In genomic region chr19:34178276-34178614, GRCh38 we compare ENCODE assay signal across 11 cellular contexts. TPM values are rescaled to one million over a fixed set of nuclear protein-coding genes. Genes with fewer than 3 reads are reported as not detected.
DNase-seq lines count a peak whose midpoint lies in the region; ATAC-seq, FAIRE-seq and TF ChIP-seq lines count a peak whose summit lies in the region.
"Had no signal": no experiment of that assay in that cellular context is flagged by ENCODE, and none has a peak within 500 bp of the region (broad histone marks: within the 10 kb centered on the region; RNA-seq: fewer than 3 reads in every experiment).

No MANE protein-coding gene starts in this region.

- H3K27ac ChIP-seq in PC-3 (ENCODE audit: low read length) (no peak overlapping the region), endothelial cell of umbilical vein (ENCODE audit: insufficient read depth, low read depth, low read length) (no peak overlapping the region)
- H3K27ac ChIP-seq: prostate gland had no signal

- BruUV-seq in PC-3 (replicated peaks; lab: Mats Ljungman, UMichigan) (no TSS peak), endothelial cell of umbilical vein (replicated peaks; lab: Mats Ljungman, UMichigan) (no TSS peak)

- H3K36me3 Mint-ChIP-seq in activated T-cell treated with anti-CD3 and anti-CD28 coated beads, Interleukin-2, amount 50 U/mL, for 24 hours (ENCODE audit: low read depth), result peaks cover 86% of the 10 kb centered on the region
- peaks cover 42% of the 10 kb centered on the region for H3K36me3 Mint-ChIP-seq in stimulated activated memory B cell treated with anti-CD40 and anti-IgM and Interleukin-4, amounts not matched to agents 10 μg/mL and 1 μg/mL and 100 μg/mL, for 72 hours

- H3K36me3 ChIP-seq in PC-3 (ENCODE audit: low read depth, low read length) (no peaks in the 10 kb centered on the region; the same call in 1 of the 2 replicates), endothelial cell of umbilical vein (ENCODE audit: control insufficient read depth in 2 of 2, extremely low read depth in 1 of 2, insufficient read depth in 2 of 2, low read length in 2 of 2) (peaks cover 2% of the 10 kb centered on the region in 2 experiments)
- H3K36me3 ChIP-seq: prostate gland had no signal

- TF ChIP-seq CTCF in PC-3 (conservative IDR thresholded peaks at IDR 0.05; ENCODE audit: low read depth, low read length) (no peak), endothelial cell of umbilical vein (IDR thresholded peaks at IDR 0.05; ENCODE audit: extremely low read depth in 1 of 2, insufficient read depth in 1 of 2, low read depth in 1 of 2, low read length in 2 of 2) (no peak)

- H3K9ac ChIP-seq in PC-3 (ENCODE audit: low read length) (no peak overlapping the region), endothelial cell of umbilical vein (replicated peaks; ENCODE audit: extremely low read depth, insufficient read depth, low read length) (no peak overlapping the region)

- FAIRE-seq in endothelial cell of umbilical vein (lab: Jason Lieb, UNC), result no peak

- peaks cover 79% of the 10 kb centered on the region for H3K4me1 Mint-ChIP-seq in activated T-cell treated with anti-CD3 and anti-CD28 coated beads, Interleukin-2, amount 50 U/mL, for 24 hours (ENCODE audit: low read depth)
- peaks cover 91% of the 10 kb centered on the region for H3K4me1 Mint-ChIP-seq in stimulated activated memory B cell treated with anti-CD40 and anti-IgM and Interleukin-4, amounts not matched to agents 10 μg/mL and 1 μg/mL and 100 μg/mL, for 72 hours

- H3K4me3 ChIP-seq in PC-3 (ENCODE audit: low read length) (no peak overlapping the region), endothelial cell of umbilical vein (replicated peaks in 1 of 3; ENCODE audit: insufficient read depth in 1 of 3, low read depth in 1 of 3, low read length in 3 of 3) (no peak overlapping the region)
- H3K4me3 ChIP-seq: prostate gland had no signal

- peaks cover 58% of the 10 kb centered on the region for H4K20me1 ChIP-seq in PC-3 (ENCODE audit: low read length)
- peaks cover 35% of the 10 kb centered on the region for H4K20me1 ChIP-seq in endothelial cell of umbilical vein (replicated peaks; ENCODE audit: control insufficient read depth, extremely low read depth, insufficient read depth, low read length)

- H3K27me3 Mint-ChIP-seq in activated T-cell treated with anti-CD3 and anti-CD28 coated beads, Interleukin-2, amount 50 U/mL, for 24 hours, result no peaks in the 10 kb centered on the region
- no peaks in the 10 kb centered on the region for H3K27me3 Mint-ChIP-seq in stimulated activated memory B cell treated with anti-CD40 and anti-IgM and Interleukin-4, amounts not matched to agents 10 μg/mL and 1 μg/mL and 100 μg/mL, for 72 hours

- no peaks in the 10 kb centered on the region for H3K9me3 ChIP-seq in PC-3 (ENCODE audit: low read length)
- H3K9me3 ChIP-seq in endothelial cell of umbilical vein (replicated peaks; ENCODE audit: control insufficient read depth, insufficient read depth, low read length), result no peaks in the 10 kb centered on the region
- H3K9me3 ChIP-seq: prostate gland had no signal

- DNase-seq in activated T-cell treated with anti-CD3 and anti-CD28 coated beads, Interleukin-2, amount 50 U/mL, for 24 hours, result no peak
- no peak for DNase-seq in activated T-cell treated with anti-CD3 and anti-CD28 coated beads, Interleukin-2, amount 50 U/mL, for 1 hour
- no peak for DNase-seq in PC-3
- DNase-seq in endothelial cell of umbilical vein (ENCODE audit: low read depth, low spot score), result no peak
- no peak for DNase-seq in T-helper 9 cell
- no peak for DNase-seq in iPS-NIHi7 (ENCODE audit: extremely low spot score)
- DNase-seq: activated gamma-delta T cell, NCI-H2081 had no signal

- H3K9me3 Mint-ChIP-seq in activated T-cell treated with anti-CD3 and anti-CD28 coated beads, Interleukin-2, amount 50 U/mL, for 24 hours, result no peaks in the 10 kb centered on the region
- H3K9me3 Mint-ChIP-seq in stimulated activated memory B cell treated with anti-CD40 and anti-IgM and Interleukin-4, amounts not matched to agents 10 μg/mL and 1 μg/mL and 100 μg/mL, for 72 hours, result no peaks in the 10 kb centered on the region

- no peak overlapping the region for H3K4me2 ChIP-seq in PC-3 (ENCODE audit: low read length)
- H3K4me2 ChIP-seq in endothelial cell of umbilical vein (ENCODE audit: insufficient read depth, low read length), result peak overlapping the region; percentile 20

- H3F3A ChIP-seq in PC-3 (ENCODE audit: low read length, unreplicated experiment), result peaks cover 4% of the 10 kb centered on the region

- H3K27me3 ChIP-seq in PC-3 (ENCODE audit: low read length), result no peaks in the 10 kb centered on the region
- H3K27me3 ChIP-seq in endothelial cell of umbilical vein (ENCODE audit: control insufficient read depth in 2 of 2, insufficient read depth in 2 of 2, low read length in 2 of 2), result no peaks in the 10 kb centered on the region

- intact Hi-C loops in PC-3 (cut with micrococcal nuclease), result no loop called here
- intact Hi-C loops in endothelial cell of umbilical vein (cut with micrococcal nuclease), result no loop called here

- H3K4me1 ChIP-seq in PC-3 (ENCODE audit: insufficient read depth, low read length), result peaks cover 52% of the 10 kb centered on the region
- H3K4me1 ChIP-seq in endothelial cell of umbilical vein (ENCODE audit: control insufficient read depth, extremely low read depth, insufficient read depth, low read length), result peaks cover 52% of the 10 kb centered on the region

- POLR2A ChIA-PET in PC-3 (lab: Charles Lee; ENCODE audit: unreplicated experiment) (interaction anchor here (0.7 kb wide), 1 partner anchor 145 kb away, joined by 3 read pairs; no protein-coding TSS in a partner anchor), endothelial cell of umbilical vein (lab: Charles Lee) (interaction anchor here (0.7 kb wide), 1 partner anchor 19 kb away, joined by 3 read pairs; no protein-coding TSS in a partner anchor)

- H3K9me2 ChIP-seq in PC-3 (replicated peaks; ENCODE audit: low read length), result no peaks in the 10 kb centered on the region

- ATAC-seq in PC-3, result peak; percentile 20; the same call in 1 of the 2 replicates
- no peak for ATAC-seq in stimulated activated memory B cell treated with anti-CD40 and anti-IgM and Interleukin-4, amounts not matched to agents 10 μg/mL and 1 μg/mL and 100 μg/mL, for 72 hours
- no peak for ATAC-seq in GM21423 (IDR thresholded peaks at IDR 0.05; ENCODE audit: unreplicated experiment)

- CTCF ChIA-PET in PC-3 (lab: Charles Lee), result no interaction called here
- CTCF ChIA-PET in endothelial cell of umbilical vein (lab: Charles Lee), result interaction anchor here (1.0 to 1.5 kb wide), 3 partner anchors 11 to 82 kb away, joined by 3 to 4 read pairs (median 4); no protein-coding TSS in a partner anchor

- H3K79me2 ChIP-seq in PC-3 (ENCODE audit: low read length) (peaks cover 100% of the 10 kb centered on the region), endothelial cell of umbilical vein (ENCODE audit: control insufficient read depth, insufficient read depth, low read length) (peaks cover 99% of the 10 kb centered on the region)

- dilution Hi-C loops in endothelial cell of umbilical vein (cut with MboI; ENCODE audit: extremely low pct_ligation_motif_present, low sequenced_read_pairs), result no loop called here

- no peak for TF ChIP-seq POLR2A in endothelial cell of umbilical vein (IDR thresholded peaks at IDR 0.05; ENCODE audit: low read depth, low read length)

- H3K27ac Mint-ChIP-seq in activated T-cell treated with anti-CD3 and anti-CD28 coated beads, Interleukin-2, amount 50 U/mL, for 24 hours, result peak overlapping the region; percentile 80
- no peak overlapping the region for H3K27ac Mint-ChIP-seq in stimulated activated memory B cell treated with anti-CD40 and anti-IgM and Interleukin-4, amounts not matched to agents 10 μg/mL and 1 μg/mL and 100 μg/mL, for 72 hours

- H2AFZ ChIP-seq in PC-3 (ENCODE audit: low read length), result no peak overlapping the region
- no peak overlapping the region for H2AFZ ChIP-seq in endothelial cell of umbilical vein (ENCODE audit: low read depth, low read length)

- peak overlapping the region; percentile 53 for H3K4me3 Mint-ChIP-seq in activated T-cell treated with anti-CD3 and anti-CD28 coated beads, Interleukin-2, amount 50 U/mL, for 24 hours
- peak overlapping the region; percentile 24 for H3K4me3 Mint-ChIP-seq in stimulated activated memory B cell treated with anti-CD40 and anti-IgM and Interleukin-4, amounts not matched to agents 10 μg/mL and 1 μg/mL and 100 μg/mL, for 72 hours

- peaks cover 4% of the 10 kb centered on the region for H3K9me1 ChIP-seq in endothelial cell of umbilical vein (replicated peaks; ENCODE audit: control insufficient read depth, extremely low read depth, insufficient read depth, low read length)

TF ChIP-seq in endothelial cell of umbilical vein, 7 proteins besides CTCF, POLR2A, EP300 and RAD21:
- TF ChIP-seq MYC (IDR thresholded peaks at IDR 0.05; ENCODE audit: low read depth, low read length), result no peak
- no peak for TF ChIP-seq MAX (IDR thresholded peaks at IDR 0.05; ENCODE audit: insufficient read depth, insufficient read length)
- TF ChIP-seq EZH2 (IDR thresholded peaks at IDR 0.05; ENCODE audit: borderline replicate concordance, low read depth, low read length, severe bottlenecking), result no peak
- TF ChIP-seq JUN (IDR thresholded peaks at IDR 0.05; ENCODE audit: borderline replicate concordance, insufficient read depth, insufficient read length, low read depth), result no peak
- no peak for TF ChIP-seq FOS (IDR thresholded peaks at IDR 0.05; ENCODE audit: borderline replicate concordance, insufficient read depth, low read length)
- no peak for TF ChIP-seq POLR2AphosphoS5 (IDR thresholded peaks at IDR 0.05; ENCODE audit: insufficient read depth, low read depth, low read length)
- TF ChIP-seq GATA2 (IDR thresholded peaks at IDR 0.05; ENCODE audit: insufficient read depth, insufficient read length, low read depth, low read length), result no peak

RNA-seq across cellular contexts. Expression of gene LSM14A, which starts 5.9 kb away (rescaled TPM):
- total RNA-seq in PC-3 (2014; rRNA removed), result 67.4 and 88.5 TPM in 2 replicates
- 114 and 122 TPM in 2 replicates for total RNA-seq in endothelial cell of umbilical vein
- 96.7 and 99.7 TPM in 2 replicates for polyA plus RNA-seq in endothelial cell of umbilical vein
- 94.2 and 96.4 TPM in 2 replicates for polyA plus RNA-seq in endothelial cell of umbilical vein (2011; cell fraction: cytosol; rRNA removed)
- polyA plus RNA-seq in endothelial cell of umbilical vein (2011; cell fraction: nucleus; rRNA removed), result 68.2 and 72.9 TPM in 2 replicates
- polyA plus RNA-seq in endothelial cell of umbilical vein (2012), result 91.2 and 105 TPM in 2 replicates
- 296 and 327 TPM in 2 replicates for polyA minus RNA-seq in endothelial cell of umbilical vein
- 117 TPM for polyA minus RNA-seq in endothelial cell of umbilical vein (2011; cell fraction: cytosol; rRNA and poly(A)+ RNA removed)
- 133 and 141 TPM in 2 replicates for polyA minus RNA-seq in endothelial cell of umbilical vein (2011; cell fraction: nucleus; rRNA and poly(A)+ RNA removed)
